Comparison of ENCODE assay signal across 23 cellular contexts in the genomic region with DNA sequence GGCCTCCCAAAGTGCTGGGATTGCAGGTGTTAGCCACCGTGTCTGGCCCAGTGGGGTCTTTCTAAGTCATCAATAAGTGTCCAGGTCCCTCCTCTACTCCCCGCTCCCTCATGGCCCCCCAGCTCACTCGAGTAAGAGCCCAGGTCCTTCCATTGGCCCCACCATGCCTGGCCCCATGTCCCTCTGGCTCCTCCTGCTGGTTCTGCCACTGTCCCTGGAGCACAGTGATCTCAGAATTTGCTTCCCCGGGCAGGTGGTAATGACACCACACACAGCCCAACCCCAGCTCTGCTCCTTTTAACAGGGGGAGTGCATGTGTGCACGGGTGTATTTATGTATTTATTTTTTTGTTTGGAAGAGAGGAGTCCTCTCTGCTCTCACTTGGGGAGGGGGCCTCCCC. TPM values are rescaled to one million over a fixed set of nuclear protein-coding genes. Genes with fewer than 3 reads are reported as not detected.
DNase-seq lines count a peak whose midpoint lies in the region; ATAC-seq, FAIRE-seq and TF ChIP-seq lines count a peak whose summit lies in the region.
"Had no signal": no experiment of that assay in that cellular context is flagged by ENCODE, and none has a peak within 500 bp of the region (broad histone marks: within the 10 kb centered on the region; RNA-seq: fewer than 3 reads in every experiment).

No MANE protein-coding gene starts in this region.

- TF ChIP-seq CTCF in GM23338 (conservative IDR thresholded peaks at IDR 0.05; ENCODE audit: low read depth in 2 of 2) (peak; percentile 37 to 73; a peak in 3 of 4 replicates), fibroblast of villous mesenchyme (IDR thresholded peaks at IDR 0.05; ENCODE audit: insufficient read depth, low read depth, low read length) (peak; percentile 16)

- peak; percentile 25 for ATAC-seq in GM23338
- ATAC-seq in HG03565 (IDR thresholded peaks at IDR 0.05; ENCODE audit: unreplicated experiment): no peak
- ATAC-seq: activated naive CD8-positive, alpha-beta T cell treated with anti-CD3 and anti-CD28 coated beads, Interleukin-2, amount 50 U/mL, for 24 hours; lower lobe of right lung; stimulated activated naive CD8-positive, alpha-beta T cell treated with anti-CD3 and anti-CD28 coated beads, Interleukin-15, amount 100 ng/mL, for 72 hours had no signal

- 0 out of 2 replicates have a peak, but pooled peaks cover 4% of the 10 kb centered on the region for H3F3A ChIP-seq in GM23338 (replicated peaks; ENCODE audit: low read depth)

- no peaks in the 10 kb centered on the region for H3K36me3 ChIP-seq in GM23338 (ENCODE audit: insufficient read depth)
- H3K36me3 ChIP-seq: lower lobe of right lung, SJCRH30 had no signal

- no peak overlapping the region for H3K4me3 Mint-ChIP-seq in GM23338
- H3K4me3 Mint-ChIP-seq: activated CD4-positive, alpha-beta memory T cell treated with anti-CD3 and anti-CD28 coated beads for 36 hours; activated naive CD8-positive, alpha-beta T cell treated with anti-CD3 and anti-CD28 coated beads, Interleukin-2, amount 50 U/mL, for 24 hours; central memory CD8-positive, alpha-beta T cell; naive B cell; stimulated activated naive CD8-positive, alpha-beta T cell treated with anti-CD3 and anti-CD28 coated beads, Interleukin-15, amount 100 ng/mL, for 72 hours had no signal

- H3K9me3 Mint-ChIP-seq in GM23338: no peaks in the 10 kb centered on the region
- H3K9me3 Mint-ChIP-seq: activated CD4-positive, alpha-beta memory T cell treated with anti-CD3 and anti-CD28 coated beads for 36 hours; activated naive CD8-positive, alpha-beta T cell treated with anti-CD3 and anti-CD28 coated beads, Interleukin-2, amount 50 U/mL, for 24 hours; central memory CD8-positive, alpha-beta T cell; naive B cell; stimulated activated naive CD8-positive, alpha-beta T cell treated with anti-CD3 and anti-CD28 coated beads, Interleukin-15, amount 100 ng/mL, for 72 hours had no signal

- no peak for FAIRE-seq in RCC 7860 (lab: Jason Lieb, UNC)
- FAIRE-seq: TTC549, urothelium cell line had no signal

- peaks cover 19% of the 10 kb centered on the region for H3K27me3 Mint-ChIP-seq in GM23338 (ENCODE audit: insufficient read depth, low read depth, poor library complexity)
- H3K27me3 Mint-ChIP-seq: activated CD4-positive, alpha-beta memory T cell treated with anti-CD3 and anti-CD28 coated beads for 36 hours; activated naive CD8-positive, alpha-beta T cell treated with anti-CD3 and anti-CD28 coated beads, Interleukin-2, amount 50 U/mL, for 24 hours; central memory CD8-positive, alpha-beta T cell; stimulated activated naive CD8-positive, alpha-beta T cell treated with anti-CD3 and anti-CD28 coated beads, Interleukin-15, amount 100 ng/mL, for 72 hours had no signal

- in situ Hi-C loops in SK-MEL-5 (cut with HindIII; ENCODE audit: low pct_unique_long_range_greater_than_20kb, low sequenced_read_pairs): no loop called here

- H3K4me1 ChIP-seq in GM23338 (ENCODE audit: insufficient read depth): peaks cover 13% of the 10 kb centered on the region
- H3K4me1 ChIP-seq: lower lobe of right lung, SJCRH30 had no signal

- no peak overlapping the region for H2AFZ ChIP-seq in GM23338

- H3K79me2 ChIP-seq in GM23338 (replicated peaks; ENCODE audit: insufficient read depth): no peaks in the 10 kb centered on the region

- peaks cover 23% of the 10 kb centered on the region for H3K4me1 Mint-ChIP-seq in GM23338
- H3K4me1 Mint-ChIP-seq: activated naive CD8-positive, alpha-beta T cell treated with anti-CD3 and anti-CD28 coated beads, Interleukin-2, amount 50 U/mL, for 24 hours; central memory CD8-positive, alpha-beta T cell; naive B cell; stimulated activated naive CD8-positive, alpha-beta T cell treated with anti-CD3 and anti-CD28 coated beads, Interleukin-15, amount 100 ng/mL, for 72 hours had no signal

- H3K9me2 ChIP-seq in GM23338 (ENCODE audit: insufficient read depth): no peaks in the 10 kb centered on the region

- H3K27me3 ChIP-seq in GM23338 (ENCODE audit: insufficient read depth): no peaks in the 10 kb centered on the region
- H3K27me3 ChIP-seq: BLaER1 treated with 17β-estradiol and CSF1 and Interleukin-3, amounts not matched to agents 10 nM and 100 nM; SJCRH30 had no signal

- no peak overlapping the region for H3K4me3 ChIP-seq in GM23338
- no peak overlapping the region for H3K4me3 ChIP-seq in fibroblast of villous mesenchyme (ENCODE audit: low read depth, low read length)
- H3K4me3 ChIP-seq: BLaER1 treated with 17β-estradiol and CSF1 and Interleukin-3, amounts not matched to agents 10 nM and 100 nM; lower lobe of right lung; SJCRH30 had no signal

- H3K27ac Mint-ChIP-seq in GM23338: no peak overlapping the region
- H3K27ac Mint-ChIP-seq: activated CD4-positive, alpha-beta memory T cell treated with anti-CD3 and anti-CD28 coated beads for 36 hours; activated naive CD8-positive, alpha-beta T cell treated with anti-CD3 and anti-CD28 coated beads, Interleukin-2, amount 50 U/mL, for 24 hours; stimulated activated naive CD8-positive, alpha-beta T cell treated with anti-CD3 and anti-CD28 coated beads, Interleukin-15, amount 100 ng/mL, for 72 hours had no signal

- DNase-seq in AG08395 (ENCODE audit: low spot score) (peak; percentile 14), GM23338 (ENCODE audit: low spot score) (peak; percentile 43), SK-MEL-5 (ENCODE audit: low read depth, low spot score) (peak; percentile 58), fibroblast of villous mesenchyme (ENCODE audit: low read depth) (no peak), C1 segment of cervical spinal cord (lab: John Stamatoyannopoulos, UW) (no peak), RCC 7860 (ENCODE audit: low spot score) (no peak)
- DNase-seq in stimulated activated CD4-positive, alpha-beta T cell treated with anti-CD3 and anti-CD28 coated beads, Interleukin-4, amount 100 ng/mL, for 24 hours: no peak
- DNase-seq: activated CD4-positive, alpha-beta memory T cell treated with anti-CD3 and anti-CD28 coated beads for 36 hours; activated naive CD8-positive, alpha-beta T cell treated with anti-CD3 and anti-CD28 coated beads, Interleukin-2, amount 50 U/mL, for 24 hours; DMS153; effector memory CD4-positive, alpha-beta T cell; foreskin melanocyte; lower lobe of right lung; naive B cell; NCI-H1092; NCI-H2171; SJCRH30; stimulated activated naive CD8-positive, alpha-beta T cell treated with anti-CD3 and anti-CD28 coated beads, Interleukin-15, amount 100 ng/mL, for 72 hours had no signal

- H4K20me1 ChIP-seq in GM23338 (replicated peaks; ENCODE audit: insufficient read depth): no peaks in the 10 kb centered on the region

- H3K4me2 ChIP-seq in GM23338: no peak overlapping the region
- H3K4me2 ChIP-seq: BLaER1 treated with 17β-estradiol and CSF1 and Interleukin-3, amounts not matched to agents 10 nM and 100 nM had no signal

- H3K36me3 Mint-ChIP-seq in GM23338 (ENCODE audit: low read depth): no peaks in the 10 kb centered on the region
- H3K36me3 Mint-ChIP-seq: activated CD4-positive, alpha-beta memory T cell treated with anti-CD3 and anti-CD28 coated beads for 36 hours; naive B cell had no signal

- no peak overlapping the region for H3K27ac ChIP-seq in GM23338 (ENCODE audit: low read depth)
- H3K27ac ChIP-seq: BLaER1 treated with 17β-estradiol and CSF1 and Interleukin-3, amounts not matched to agents 10 nM and 100 nM; lower lobe of right lung; SJCRH30 had no signal

TF ChIP-seq in GM23338, 12 proteins besides CTCF, POLR2A, EP300 and RAD21 (continues in another document):
- TF ChIP-seq CREB1 (CRISPR knock-in tag; IDR thresholded peaks at IDR 0.05; ENCODE audit: low read depth): no peak
- no peak for TF ChIP-seq EZH2 (IDR thresholded peaks at IDR 0.05; ENCODE audit: low read depth, unreplicated experiment)
- TF ChIP-seq, protein P1, sequence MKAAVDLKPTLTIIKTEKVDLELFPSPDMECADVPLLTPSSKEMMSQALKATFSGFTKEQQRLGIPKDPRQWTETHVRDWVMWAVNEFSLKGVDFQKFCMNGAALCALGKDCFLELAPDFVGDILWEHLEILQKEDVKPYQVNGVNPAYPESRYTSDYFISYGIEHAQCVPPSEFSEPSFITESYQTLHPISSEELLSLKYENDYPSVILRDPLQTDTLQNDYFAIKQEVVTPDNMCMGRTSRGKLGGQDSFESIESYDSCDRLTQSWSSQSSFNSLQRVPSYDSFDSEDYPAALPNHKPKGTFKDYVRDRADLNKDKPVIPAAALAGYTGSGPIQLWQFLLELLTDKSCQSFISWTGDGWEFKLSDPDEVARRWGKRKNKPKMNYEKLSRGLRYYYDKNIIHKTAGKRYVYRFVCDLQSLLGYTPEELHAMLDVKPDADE (IDR thresholded peaks at IDR 0.05): no peak

RNA-seq across cellular contexts. Expression of a gene that starts 19.6 kb away (rescaled TPM):
- 8.2 and 10.0 TPM in 2 replicates for total RNA-seq in GM23338 (2014; rRNA removed; shearing (Covaris generic))
- polyA plus RNA-seq in GM23338 (2016; fragmentation: Nextera tagmentation; extraction: Ambion mirVana): 1.6 and 2.1 TPM in 2 replicates
- 54.8 and 54.9 TPM in 2 replicates for total RNA-seq in SK-MEL-5 (2014; rRNA removed; shearing (Covaris generic))
- polyA plus RNA-seq in SK-MEL-5 (2015; cell fraction: cytosol; rRNA removed): 214 and 284 TPM in 2 replicates
- polyA plus RNA-seq in SK-MEL-5 (2015; cell fraction: nucleus; rRNA removed): 214 and 255 TPM in 2 replicates
- total RNA-seq in fibroblast of villous mesenchyme: 0.32 and 0.43 TPM in 2 replicates

Comparison
In these comparisons a context has a peak if more than half of its experiments do, and no peak if none do; other contexts are left out.
1. DNase-seq: peak in AG08395 (single experiment), GM23338 (single experiment) and SK-MEL-5 (single experiment); none in fibroblast of villous mesenchyme (single experiment), C1 segment of cervical spinal cord (0 of 14), stimulated activated CD4-positive, alpha-beta T cell treated with anti-CD3 and anti-CD28 coated beads, Interleukin-4, amount 100 ng/mL, for 24 hours (single experiment) and RCC 7860 (single experiment).